In the genomic region with DNA sequence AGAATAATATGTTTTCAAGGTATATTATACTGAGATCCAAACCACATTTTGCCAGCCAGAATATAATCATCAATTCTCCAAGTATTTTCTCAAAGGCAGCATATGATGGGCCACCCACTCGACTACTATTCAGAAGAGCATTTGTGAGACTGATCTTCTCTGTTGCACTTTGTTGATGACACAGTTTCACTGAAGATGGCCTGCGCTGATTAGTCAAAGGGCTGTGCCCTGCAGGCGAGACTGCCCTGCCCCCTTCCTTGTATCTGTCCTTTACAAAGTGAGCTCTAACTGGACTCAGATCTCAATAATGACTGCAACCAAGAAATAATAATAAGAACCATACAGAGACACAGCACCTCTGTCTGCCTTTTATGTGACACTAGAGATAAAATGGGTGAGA, we compare ENCODE assay signal across 17 cellular contexts.
DNase-seq lines count a peak whose midpoint lies in the region; ATAC-seq and TF ChIP-seq lines count a peak whose summit lies in the region.
"Had no signal": no experiment of that assay in that cellular context is flagged by ENCODE, and none has a peak within 500 bp of the region (broad histone marks: within the 10 kb centered on the region; RNA-seq: fewer than 3 reads in every experiment).

No MANE protein-coding gene starts in this region.

- peak; percentile 67 for DNase-seq in BE2C
- peak; percentile 9 for DNase-seq in HFFc6
- peak; percentile 9 for DNase-seq in WTC11 (ENCODE audit: low spot score)
- DNase-seq in mesenchymal stem cell: peak; percentile 9
- DNase-seq in SW480 (ENCODE audit: low spot score): no peak
- DNase-seq in T-helper 17 cell: no peak
- no peak for DNase-seq in retina
- DNase-seq: Calu3; CD4-positive, CD25-positive, alpha-beta regulatory T cell; GF-D8; GOT3; NCI-H1436 treated with DMSO at 0.1 percent for 48 hours; NCI-H2107; NCI-H345; NCI-H526 treated with DMSO at 0.1 percent for 48 hours; NK-92 treated with Interleukin-12 subunit alpha and Interleukin-12 subunit beta, amount 100 ng/mL, for 24 hours had no signal

- no peaks in the 10 kb centered on the region for H3K27me3 ChIP-seq in BE2C
- no peaks in the 10 kb centered on the region for H3K27me3 ChIP-seq in mesenchymal stem cell (ENCODE audit: control insufficient read depth in 1 of 2, insufficient read depth in 1 of 2, low read length in 2 of 2)

- peak overlapping the region in 1 of 2 experiments; percentile 30 for H3K18ac ChIP-seq in mesenchymal stem cell (ENCODE audit: low read depth in 1 of 2, low read length in 2 of 2)

- H3K27me3 Mint-ChIP-seq in HFFc6 (ENCODE audit: insufficient read depth) (no peaks in the 10 kb centered on the region; the same call in 1 of the 2 replicates), WTC11 (ENCODE audit: low read depth) (no peaks in the 10 kb centered on the region), T-helper 17 cell (no peaks in the 10 kb centered on the region)
- H3K27me3 Mint-ChIP-seq: CD4-positive, CD25-positive, alpha-beta regulatory T cell had no signal

- H4K91ac ChIP-seq in mesenchymal stem cell (ENCODE audit: low read length): no peak overlapping the region

- no peaks in the 10 kb centered on the region for H3K36me3 Mint-ChIP-seq in HFFc6 (ENCODE audit: low read depth)
- H3K36me3 Mint-ChIP-seq in WTC11: no peaks in the 10 kb centered on the region
- H3K36me3 Mint-ChIP-seq in T-helper 17 cell (ENCODE audit: low read depth): no peaks in the 10 kb centered on the region

- H3K23ac ChIP-seq in mesenchymal stem cell (ENCODE audit: low read length in 2 of 2): no peak overlapping the region

- H3K9me3 Mint-ChIP-seq in HFFc6 (no peaks in the 10 kb centered on the region), WTC11 (no peaks in the 10 kb centered on the region)
- H3K9me3 Mint-ChIP-seq: CD4-positive, CD25-positive, alpha-beta regulatory T cell had no signal

- H2BK12ac ChIP-seq in mesenchymal stem cell (ENCODE audit: low read length in 2 of 2): no peak overlapping the region

- no peak overlapping the region for H4K8ac ChIP-seq in mesenchymal stem cell (ENCODE audit: low read length)

- no peak overlapping the region for H3K4me3 Mint-ChIP-seq in HFFc6
- no peak overlapping the region for H3K4me3 Mint-ChIP-seq in WTC11
- no peak overlapping the region for H3K4me3 Mint-ChIP-seq in T-helper 17 cell
- H3K4me3 Mint-ChIP-seq: CD4-positive, CD25-positive, alpha-beta regulatory T cell had no signal

- H2AK5ac ChIP-seq in mesenchymal stem cell (ENCODE audit: low read length, severe bottlenecking): no peak overlapping the region

- peaks cover 40% of the 10 kb centered on the region for H3K4me1 ChIP-seq in BE2C
- H3K4me1 ChIP-seq in mesenchymal stem cell (ENCODE audit: control insufficient read depth, insufficient read depth, low read depth, low read length): no peaks in the 10 kb centered on the region

- H2BK120ac ChIP-seq in mesenchymal stem cell (ENCODE audit: low read depth, low read length): no peak overlapping the region

- WGBS in mesenchymal stem cell: 37% methylated on average over 3 of the region's 3 CpGs

- no peaks in the 10 kb centered on the region for H3K36me3 ChIP-seq in BE2C
- H3K36me3 ChIP-seq in mesenchymal stem cell (ENCODE audit: control insufficient read depth in 1 of 2, insufficient read depth in 2 of 2, low read depth in 1 of 2, low read length in 2 of 2): no peaks in the 10 kb centered on the region

- H2BK5ac ChIP-seq in mesenchymal stem cell (ENCODE audit: low read depth, low read length, poor library complexity, severe bottlenecking): no peak overlapping the region

- H3K9me3 ChIP-seq in BE2C (no peaks in the 10 kb centered on the region), mesenchymal stem cell (ENCODE audit: control insufficient read depth, low read length) (no peaks in the 10 kb centered on the region), T-helper 17 cell (ENCODE audit: control insufficient read depth, low read length, poor library complexity, severe bottlenecking) (no peaks in the 10 kb centered on the region)

- no peak overlapping the region for H2BK15ac ChIP-seq in mesenchymal stem cell (ENCODE audit: low read depth, poor library complexity, severe bottlenecking)

- H3K9ac ChIP-seq in mesenchymal stem cell (ENCODE audit: low read length): no peak overlapping the region

- POLR2A ChIA-PET in WTC11 (lab: Charles Lee): no interaction called here

- H3K27ac Mint-ChIP-seq in HFFc6 (no peak overlapping the region), WTC11 (no peak overlapping the region; the same call in 1 of the 2 replicates), T-helper 17 cell (no peak overlapping the region)
- H3K27ac Mint-ChIP-seq: CD4-positive, CD25-positive, alpha-beta regulatory T cell had no signal

- no peak overlapping the region for H3K27ac ChIP-seq in mesenchymal stem cell (ENCODE audit: low read length, poor library complexity, severe bottlenecking)

- H3K4ac ChIP-seq in mesenchymal stem cell (ENCODE audit: low read depth in 1 of 2, low read length in 2 of 2): no peak overlapping the region

- peak overlapping the region in 1 of 2 experiments; percentile 59 for H3K14ac ChIP-seq in mesenchymal stem cell (ENCODE audit: low read length in 2 of 2)

- ATAC-seq in WTC11: peak; percentile 71
- no peak for ATAC-seq in HG02840 (IDR thresholded peaks at IDR 0.05; ENCODE audit: low FRiP score, unreplicated experiment)
- ATAC-seq in T-helper 17 cell: no peak

- no peak overlapping the region for H2AFZ ChIP-seq in mesenchymal stem cell (ENCODE audit: low read depth, low read length)

- H3K4me3 ChIP-seq in BE2C (ENCODE audit: low read depth, low read length): no peak overlapping the region
- H3K4me3 ChIP-seq in mesenchymal stem cell (ENCODE audit: insufficient read depth in 1 of 2, low read depth in 1 of 2, low read length in 2 of 2): no peak overlapping the region

- no peak overlapping the region for H3K4me2 ChIP-seq in mesenchymal stem cell (ENCODE audit: low read length, poor library complexity, severe bottlenecking)

- CTCF ChIA-PET in WTC11 (lab: Charles Lee): no interaction called here

- peaks cover 14% of the 10 kb centered on the region for H3K4me1 Mint-ChIP-seq in HFFc6 (ENCODE audit: low read depth)
- peaks cover 23% of the 10 kb centered on the region for H3K4me1 Mint-ChIP-seq in WTC11
- peaks cover 2% of the 10 kb centered on the region for H3K4me1 Mint-ChIP-seq in T-helper 17 cell

- H3K79me1 ChIP-seq in mesenchymal stem cell (replicated peaks; ENCODE audit: low read length, poor library complexity, severe bottlenecking): no peaks in the 10 kb centered on the region

- TF ChIP-seq CTCF in BE2C (IDR thresholded peaks at IDR 0.05; ENCODE audit: low read depth, low read length): no peak
- no peak for TF ChIP-seq CTCF in HFFc6 (IDR thresholded peaks at IDR 0.05)
- TF ChIP-seq CTCF in WTC11 (IDR thresholded peaks at IDR 0.05): no peak

TF ChIP-seq in WTC11, 78 proteins besides CTCF, POLR2A, EP300 and RAD21 (continues in another document):
- TF ChIP-seq ETV6 (CRISPR knock-in tag; IDR thresholded peaks at IDR 0.05) (no peak), RORB (CRISPR knock-in tag; IDR thresholded peaks at IDR 0.05) (no peak), JUN (CRISPR knock-in tag; IDR thresholded peaks at IDR 0.05) (no peak), ZNF396 (CRISPR knock-in tag; IDR thresholded peaks at IDR 0.05; ENCODE audit: borderline replicate concordance) (no peak), SOX15 (CRISPR knock-in tag; IDR thresholded peaks at IDR 0.05) (no peak), NFE2L1 (CRISPR knock-in tag; IDR thresholded peaks at IDR 0.05) (no peak), ZNF219 (CRISPR knock-in tag; IDR thresholded peaks at IDR 0.05; ENCODE audit: borderline replicate concordance) (no peak), MAX (CRISPR knock-in tag; IDR thresholded peaks at IDR 0.05) (no peak), ZBTB43 (CRISPR knock-in tag; IDR thresholded peaks at IDR 0.05) (no peak), ZNF423 (CRISPR knock-in tag; IDR thresholded peaks at IDR 0.05) (no peak), ZNF138 (CRISPR knock-in tag; conservative IDR thresholded peaks at IDR 0.05) (no peak), GRHL2 (CRISPR knock-in tag; IDR thresholded peaks at IDR 0.05; ENCODE audit: insufficient replicate concordance, severe bottlenecking) (no peak)
- TF ChIP-seq, protein P1, sequence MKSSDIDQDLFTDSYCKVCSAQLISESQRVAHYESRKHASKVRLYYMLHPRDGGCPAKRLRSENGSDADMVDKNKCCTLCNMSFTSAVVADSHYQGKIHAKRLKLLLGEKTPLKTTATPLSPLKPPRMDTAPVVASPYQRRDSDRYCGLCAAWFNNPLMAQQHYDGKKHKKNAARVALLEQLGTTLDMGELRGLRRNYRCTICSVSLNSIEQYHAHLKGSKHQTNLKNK (CRISPR knock-in tag; IDR thresholded peaks at IDR 0.05): no peak
- TF ChIP-seq, protein P2, sequence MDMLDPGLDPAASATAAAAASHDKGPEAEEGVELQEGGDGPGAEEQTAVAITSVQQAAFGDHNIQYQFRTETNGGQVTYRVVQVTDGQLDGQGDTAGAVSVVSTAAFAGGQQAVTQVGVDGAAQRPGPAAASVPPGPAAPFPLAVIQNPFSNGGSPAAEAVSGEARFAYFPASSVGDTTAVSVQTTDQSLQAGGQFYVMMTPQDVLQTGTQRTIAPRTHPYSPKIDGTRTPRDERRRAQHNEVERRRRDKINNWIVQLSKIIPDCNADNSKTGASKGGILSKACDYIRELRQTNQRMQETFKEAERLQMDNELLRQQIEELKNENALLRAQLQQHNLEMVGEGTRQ (CRISPR knock-in tag; IDR thresholded peaks at IDR 0.05): no peak

Comparison
In these comparisons a context has a peak if more than half of its experiments do, and no peak if none do; other contexts are left out.
1. DNase-seq: peak in BE2C (single experiment), HFFc6 (single experiment), WTC11 (single experiment) and mesenchymal stem cell (single experiment); none in SW480 (single experiment), T-helper 17 cell (0 of 3) and retina (single experiment).